ENCODE assay signal across 2 cellular contexts in the genomic region with DNA sequence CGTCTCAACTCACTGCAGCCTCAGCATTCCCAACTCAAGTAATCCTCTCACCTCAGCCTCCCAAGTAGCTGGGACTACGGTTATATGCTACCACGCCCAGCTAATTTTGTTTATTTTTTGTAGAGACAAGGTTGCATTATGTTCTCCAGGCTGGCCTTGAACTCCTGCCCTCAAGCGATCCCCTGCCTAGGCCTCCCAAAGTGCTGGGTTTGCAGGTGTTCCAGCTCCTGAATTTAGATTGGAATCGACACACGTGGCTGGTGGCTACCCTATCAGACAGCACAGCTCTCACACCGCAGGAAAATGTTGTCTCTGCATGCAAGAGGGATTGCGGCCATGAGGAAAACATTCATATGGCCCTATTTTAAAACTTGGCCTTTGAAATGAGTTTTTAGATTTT.
TF ChIP-seq lines count a peak whose summit lies in the region.

No MANE protein-coding gene starts in this region.

TF ChIP-seq in HEK293, 187 proteins besides CTCF, POLR2A, EP300 and RAD21 (continued from another document):
- TF ChIP-seq PATZ1 (tag by site-specific recombination; IDR thresholded peaks at IDR 0.05) (no peak), ZNF645 (tag by site-specific recombination; IDR thresholded peaks at IDR 0.05) (no peak), ZNF214 (tag by site-specific recombination; IDR thresholded peaks at IDR 0.05; ENCODE audit: borderline replicate concordance) (no peak), ZIC2 (tag by site-specific recombination; IDR thresholded peaks at IDR 0.05) (peak; percentile 34; the same call in 1 of the 2 replicates), PRDM1 (tag by site-specific recombination; IDR thresholded peaks at IDR 0.05) (no peak), ZNF549 (tag by site-specific recombination; IDR thresholded peaks at IDR 0.05) (no peak), ZNF24 (tag by site-specific recombination; IDR thresholded peaks at IDR 0.05) (no peak), ZNF324 (tag by site-specific recombination; IDR thresholded peaks at IDR 0.05) (no peak), ZNF571 (tag by site-specific recombination; IDR thresholded peaks at IDR 0.05) (no peak), SP2 (tag by site-specific recombination; IDR thresholded peaks at IDR 0.05) (no peak), ZNF202 (tag by site-specific recombination; IDR thresholded peaks at IDR 0.05; ENCODE audit: borderline replicate concordance) (no peak)
- TF ChIP-seq, protein P1, sequence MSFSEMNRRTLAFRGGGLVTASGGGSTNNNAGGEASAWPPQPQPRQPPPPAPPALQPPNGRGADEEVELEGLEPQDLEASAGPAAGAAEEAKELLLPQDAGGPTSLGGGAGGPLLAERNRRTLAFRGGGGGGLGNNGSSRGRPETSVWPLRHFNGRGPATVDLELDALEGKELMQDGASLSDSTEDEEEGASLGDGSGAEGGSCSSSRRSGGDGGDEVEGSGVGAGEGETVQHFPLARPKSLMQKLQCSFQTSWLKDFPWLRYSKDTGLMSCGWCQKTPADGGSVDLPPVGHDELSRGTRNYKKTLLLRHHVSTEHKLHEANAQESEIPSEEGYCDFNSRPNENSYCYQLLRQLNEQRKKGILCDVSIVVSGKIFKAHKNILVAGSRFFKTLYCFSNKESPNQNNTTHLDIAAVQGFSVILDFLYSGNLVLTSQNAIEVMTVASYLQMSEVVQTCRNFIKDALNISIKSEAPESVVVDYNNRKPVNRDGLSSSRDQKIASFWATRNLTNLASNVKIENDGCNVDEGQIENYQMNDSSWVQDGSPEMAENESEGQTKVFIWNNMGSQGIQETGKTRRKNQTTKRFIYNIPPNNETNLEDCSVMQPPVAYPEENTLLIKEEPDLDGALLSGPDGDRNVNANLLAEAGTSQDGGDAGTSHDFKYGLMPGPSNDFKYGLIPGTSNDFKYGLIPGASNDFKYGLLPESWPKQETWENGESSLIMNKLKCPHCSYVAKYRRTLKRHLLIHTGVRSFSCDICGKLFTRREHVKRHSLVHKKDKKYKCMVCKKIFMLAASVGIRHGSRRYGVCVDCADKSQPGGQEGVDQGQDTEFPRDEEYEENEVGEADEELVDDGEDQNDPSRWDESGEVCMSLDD (tag by site-specific recombination; IDR thresholded peaks at IDR 0.05), result no peak
TF ChIP-seq in HEK293: peak in this region for 2.

TF ChIP-seq in K562, 482 proteins besides CTCF, POLR2A, EP300 and RAD21 (continued from another document):
- TF ChIP-seq RUNX1 (IDR thresholded peaks at IDR 0.05; ENCODE audit: low read depth), result no peak
- TF ChIP-seq ZNF445 (CRISPR knock-in tag; IDR thresholded peaks at IDR 0.05; ENCODE audit: low read depth), result no peak
- no peak for TF ChIP-seq MAZ (CRISPR knock-in tag; conservative IDR thresholded peaks at IDR 0.05 in 1 of 2, IDR thresholded peaks at IDR 0.05 in 1 of 2)
